ENCODE assay signal across 30 cellular contexts in genomic region chr7:66261941-66262340, GRCh38.
"Had no signal": no experiment of that assay in that cellular context is flagged by ENCODE, and none has a peak within 500 bp of the region (broad histone marks: within the 10 kb centered on the region; RNA-seq: fewer than 3 reads in every experiment).

No MANE protein-coding gene starts in this region.

- H3K4me3 Mint-ChIP-seq: natural killer cell, neural crest cell had no signal

- ATAC-seq: esophagus mucosa, left ventricle myocardium superior, lower lobe of right lung, natural killer cell, pancreas, sciatic nerve, upper lobe of right lung had no signal

- H3K27ac Mint-ChIP-seq: natural killer cell, progenitor cell of endocrine pancreas had no signal

- DNase-seq: caudate nucleus; cerebellar nuclear complex; cortex of kidney; dorsolateral prefrontal cortex; effector CD4-positive, alpha-beta T cell; foreskin fibroblast; head of caudate nucleus; kidney; left ventricle myocardium superior; lower lobe of right lung; natural killer cell; pancreas; stimulated activated CD4-positive, alpha-beta T cell treated with anti-CD3 and anti-CD28 coated beads, Interleukin-12 subunit alpha, Interleukin-12 subunit beta, amount 100 ng/mL, for 4 hours; stimulated activated CD4-positive, alpha-beta T cell treated with anti-CD3 and anti-CD28 coated beads, Interleukin-1b, Interleukin-23, amount 100 ng/mL, for 48 hours; stimulated activated CD4-positive, alpha-beta T cell treated with anti-CD3 and anti-CD28 coated beads, Interleukin-4, amount 100 ng/mL, for 1 hour; stimulated activated CD8-positive, alpha-beta memory T cell treated with anti-CD3 and anti-CD28 coated beads, Interleukin-4, amount 100 ng/mL, for 48 hours; stimulated activated naive CD4-positive, alpha-beta T cell treated with Interleukin-2 at 50 U/mL for 16 hours; substantia nigra; testis; upper lobe of right lung had no signal

- H3K27me3 Mint-ChIP-seq: progenitor cell of endocrine pancreas had no signal

- H3K36me3 ChIP-seq: lower lobe of right lung, neutrophil, pancreas, right atrium auricular region, upper lobe of right lung, vagina had no signal

- H3K27me3 ChIP-seq: dorsolateral prefrontal cortex, hepatocyte, neutrophil, pancreas, right atrium auricular region, testis, tibial nerve, upper lobe of right lung, vagina had no signal

- H3K4me3 ChIP-seq: dorsolateral prefrontal cortex, hepatocyte, lower lobe of right lung, pancreas, right atrium auricular region, smooth muscle cell, testis, tibial nerve, upper lobe of right lung, vagina had no signal
